Comparison of ENCODE assay signal across 19 cellular contexts in genomic region chr12:65765436-65765813, GRCh38. TPM values are rescaled to one million over a fixed set of nuclear protein-coding genes. Genes with fewer than 3 reads are reported as not detected.
DNase-seq lines count a peak whose midpoint lies in the region; ATAC-seq and TF ChIP-seq lines count a peak whose summit lies in the region.
"Had no signal": no experiment of that assay in that cellular context is flagged by ENCODE, and none has a peak within 500 bp of the region (broad histone marks: within the 10 kb centered on the region; RNA-seq: fewer than 3 reads in every experiment).

No MANE protein-coding gene starts in this region.

- TF ChIP-seq EP300 in gastroesophageal sphincter (IDR thresholded peaks at IDR 0.05) = no peak

- CTCF ChIA-PET in HCT116 (lab: Charles Lee) = no interaction called here

- H3K27ac ChIP-seq in HCT116 (ENCODE audit: low read depth, low read length) = peak overlapping the region; percentile 86
- H3K27ac ChIP-seq in gastroesophageal sphincter = no peak overlapping the region
- H3K27ac ChIP-seq: left lung had no signal

- no peaks in the 10 kb centered on the region for H4K20me1 ChIP-seq in HCT116 (ENCODE audit: insufficient read depth)

- H3K79me2 ChIP-seq in HCT116 (ENCODE audit: insufficient read depth, low read length) = no peaks in the 10 kb centered on the region

- RAD21 ChIA-PET in HCT116 (lab: Charles Lee; ENCODE audit: low non-redundant PET in 1 of 2, low total read pairs in 2 of 2, uncharacterized antibody in 2 of 2, unreplicated experiment in 2 of 2) = interaction anchor here in 1 of 2 experiments (0.8 kb wide), 1 partner anchor 209 kb away, joined by 4 read pairs; no protein-coding TSS in a partner anchor

- POLR2A ChIA-PET in HCT116 (lab: Charles Lee) = interaction anchor here (1.2 to 1.6 kb wide), 3 partner anchors 10 to 59 kb away, joined by 3 read pairs; partner anchors contain the start of gene HMGA2

- H3K4me2 ChIP-seq in HCT116 (ENCODE audit: low read length) = peak overlapping the region; percentile 66
- H3K4me2 ChIP-seq in skeletal muscle satellite cell (ENCODE audit: low read length) = peak overlapping the region; percentile 5

- peak; percentile 76 for ATAC-seq in HCT116
- ATAC-seq in HG03045 (IDR thresholded peaks at IDR 0.05; ENCODE audit: unreplicated experiment) = no peak
- no peak for ATAC-seq in gastroesophageal sphincter
- ATAC-seq: left lung; natural killer cell treated with Interleukin-12 subunit alpha and Interleukin-12 subunit beta and Interleukin-15 and Interleukin-18, amount 100 ng/mL, for 72 hours; right cardiac atrium had no signal

- H3K9ac ChIP-seq in HCT116 (ENCODE audit: low read length) = no peak overlapping the region
- H3K9ac ChIP-seq in adipocyte (ENCODE audit: low read length) = no peak overlapping the region
- H3K9ac ChIP-seq in skeletal muscle satellite cell (ENCODE audit: low read depth, low read length) = no peak overlapping the region

- no TSS peak for BruUV-seq in HCT116 (replicated peaks; lab: Mats Ljungman, UMichigan)

- TF ChIP-seq CTCF in HCT116 (IDR thresholded peaks at IDR 0.05 in 2 of 3, conservative IDR thresholded peaks at IDR 0.05 in 1 of 3; ENCODE audit: borderline replicate concordance in 1 of 3, insufficient read depth in 1 of 3, low read depth in 2 of 3, low read length in 2 of 3) (0 out of 6 replicates have a peak, but pooled peaks of 1 of the 3 experiments have one; percentile 25), fibroblast of pulmonary artery (IDR thresholded peaks at IDR 0.05; ENCODE audit: low read length, missing control alignments) (no peak), gastroesophageal sphincter (IDR thresholded peaks at IDR 0.05) (no peak)

- H3K36me3 ChIP-seq in HCT116 (ENCODE audit: control insufficient read depth in 1 of 2, insufficient read depth in 2 of 2, low read length in 2 of 2) (no peaks in the 10 kb centered on the region), adipocyte (ENCODE audit: control insufficient read depth, insufficient read depth, low read length, severe bottlenecking) (no peaks in the 10 kb centered on the region), skeletal muscle satellite cell (ENCODE audit: insufficient read depth, low read length) (no peaks in the 10 kb centered on the region), gastroesophageal sphincter (no peaks in the 10 kb centered on the region)
- H3K36me3 ChIP-seq: left lung had no signal

- no peaks in the 10 kb centered on the region for H3K9me2 ChIP-seq in HCT116 (ENCODE audit: insufficient read depth)

- WGBS in gastroesophageal sphincter (ENCODE audit: low coverage in 1 of 2), 2 donors = 84 to 92% methylated on average over 2 of the region's 2 CpGs

- TF ChIP-seq POLR2A in HCT116 (IDR thresholded peaks at IDR 0.05; ENCODE audit: borderline replicate concordance, extremely low read depth, insufficient read depth, insufficient read length) (no peak), gastroesophageal sphincter (IDR thresholded peaks at IDR 0.05) (no peak)

- intact Hi-C loops in HCT116 (cut with micrococcal nuclease) = no loop called here

- DNase-seq in HCT116 (ENCODE audit: low read depth, low spot score) (peak; percentile 71), adipocyte (ENCODE audit: low read depth) (peak; percentile 31), fibroblast of pulmonary artery (ENCODE audit: low read depth) (peak; percentile 80), OCI-M2 (lab: John Stamatoyannopoulos, UW; ENCODE audit: unreplicated experiment) (no peak)
- DNase-seq: activated CD4-positive, alpha-beta memory T cell treated with anti-CD3 and anti-CD28 coated beads for 36 hours; amygdala; CD8-positive, alpha-beta memory T cell; effector memory CD4-positive, alpha-beta T cell; GDM1; left lung; NCI-H2029; NCI-H82; right cardiac atrium; SHP77; stimulated activated CD4-positive, alpha-beta T cell treated with anti-CD3 and anti-CD28 coated beads, Interleukin-4, amount 100 ng/mL, for 1 hour had no signal

- H3K4me3 ChIP-seq in HCT116 (replicated peaks in 1 of 2; ENCODE audit: low read depth in 1 of 2, low read length in 2 of 2) = peak overlapping the region in 1 of 2 experiments; percentile 11; a peak in 2 of 4 replicates
- no peak overlapping the region for H3K4me3 ChIP-seq in adipocyte (ENCODE audit: low read length)
- peak overlapping the region; percentile 17 for H3K4me3 ChIP-seq in fibroblast of pulmonary artery (replicated peaks; ENCODE audit: low read depth, low read length)
- no peak overlapping the region for H3K4me3 ChIP-seq in skeletal muscle satellite cell (ENCODE audit: low read length)
- no peak overlapping the region for H3K4me3 ChIP-seq in gastroesophageal sphincter
- H3K4me3 ChIP-seq: left lung had no signal

- TF ChIP-seq RAD21 in HCT116 (IDR thresholded peaks at IDR 0.05; ENCODE audit: low read depth) = no peak

- H3K4me1 ChIP-seq in HCT116 (ENCODE audit: control insufficient read depth in 1 of 2, insufficient read depth in 2 of 2, low read length in 2 of 2) = peaks cover 41 to 56% of the 10 kb centered on the region in 2 experiments
- H3K4me1 ChIP-seq in adipocyte (ENCODE audit: control insufficient read depth, insufficient read depth, low read length) = peaks cover 9% of the 10 kb centered on the region
- peaks cover 9% of the 10 kb centered on the region for H3K4me1 ChIP-seq in skeletal muscle satellite cell (ENCODE audit: control insufficient read depth, insufficient read depth, low read length)
- H3K4me1 ChIP-seq in gastroesophageal sphincter = no peaks in the 10 kb centered on the region
- H3K4me1 ChIP-seq: left lung had no signal

- no peaks in the 10 kb centered on the region for H3K9me3 ChIP-seq in HCT116 (ENCODE audit: control insufficient read depth in 1 of 2, insufficient read depth in 1 of 2, low read depth in 1 of 2, low read length in 2 of 2)
- no peaks in the 10 kb centered on the region for H3K9me3 ChIP-seq in adipocyte (ENCODE audit: control insufficient read depth, low read length)
- no peaks in the 10 kb centered on the region for H3K9me3 ChIP-seq in skeletal muscle satellite cell (replicated peaks; ENCODE audit: low read length)
- no peaks in the 10 kb centered on the region for H3K9me3 ChIP-seq in gastroesophageal sphincter
- H3K9me3 ChIP-seq: left lung had no signal

- H2AFZ ChIP-seq in HCT116 (ENCODE audit: low read depth, low read length, poor library complexity, severe bottlenecking) = peak overlapping the region; percentile 64

- no peaks in the 10 kb centered on the region for H3K27me3 ChIP-seq in HCT116 (ENCODE audit: insufficient read depth, low read length)
- H3K27me3 ChIP-seq in adipocyte (replicated peaks; ENCODE audit: control insufficient read depth, insufficient read depth, low read length) = no peaks in the 10 kb centered on the region
- no peaks in the 10 kb centered on the region for H3K27me3 ChIP-seq in skeletal muscle satellite cell (ENCODE audit: control insufficient read depth, insufficient read depth, low read length)
- H3K27me3 ChIP-seq in gastroesophageal sphincter = peaks cover 7% of the 10 kb centered on the region

TF ChIP-seq in HCT116, 20 proteins besides CTCF, POLR2A, EP300 and RAD21 (continues in another document):
- no peak for TF ChIP-seq MAX (IDR thresholded peaks at IDR 0.05)
- TF ChIP-seq ATF3 (IDR thresholded peaks at IDR 0.05) = no peak
- no peak for TF ChIP-seq EZH2 (IDR thresholded peaks at IDR 0.05)
- TF ChIP-seq EGR1 (IDR thresholded peaks at IDR 0.05; ENCODE audit: low read depth) = no peak
- no peak for TF ChIP-seq POLR2AphosphoS5 (IDR thresholded peaks at IDR 0.05; ENCODE audit: low read depth, low read length)
- 0 out of 2 replicates have a peak, but pooled peaks have one; percentile 16 for TF ChIP-seq SIN3A (IDR thresholded peaks at IDR 0.05; ENCODE audit: low read depth)
- TF ChIP-seq EZH2phosphoT487 (IDR thresholded peaks at IDR 0.05; ENCODE audit: borderline replicate concordance) = no peak
- TF ChIP-seq CBX3 (IDR thresholded peaks at IDR 0.05; ENCODE audit: low read depth) = no peak
- no peak for TF ChIP-seq ZNF274 (IDR thresholded peaks at IDR 0.05; ENCODE audit: low read depth, low read length)
- no peak for TF ChIP-seq YY1 (IDR thresholded peaks at IDR 0.05; ENCODE audit: extremely low read depth, insufficient replicate concordance, low read depth, low read length)
- peak; percentile 52; the same call in 1 of the 2 replicates for TF ChIP-seq SP1 (IDR thresholded peaks at IDR 0.05; ENCODE audit: low read depth)
- TF ChIP-seq SRF (IDR thresholded peaks at IDR 0.05; ENCODE audit: low read depth) = no peak
- TF ChIP-seq CEBPB (IDR thresholded peaks at IDR 0.05; ENCODE audit: low read depth) = peak; percentile 49; the same call in 1 of the 2 replicates

RNA-seq across cellular contexts. Expression of gene HMGA2, which starts 58.9 kb away (rescaled TPM):
- 215 TPM for total RNA-seq in HCT116 (2021; ENCODE audit: unreplicated experiment)
- 53.9 and 72.1 TPM in 2 replicates for polyA plus RNA-seq in HCT116 (2012)
- total RNA-seq in skeletal muscle satellite cell (2012; rRNA removed) = 73.0 and 91.0 TPM in 2 replicates
- total RNA-seq in gastroesophageal sphincter = under 1 TPM; 0.02 to 0.16 (median 0.14) TPM
- total RNA-seq: activated CD4-positive, alpha-beta memory T cell treated with anti-CD3 and anti-CD28 coated beads for 36 hours; CD8-positive, alpha-beta memory T cell; natural killer cell treated with Interleukin-12 subunit alpha and Interleukin-12 subunit beta and Interleukin-15 and Interleukin-18, amount 100 ng/mL, for 72 hours; right cardiac atrium had no signal
- polyA plus RNA-seq: CD8-positive, alpha-beta memory T cell had no signal

Comparison
In these comparisons a context has a peak if more than half of its experiments do, and no peak if none do; other contexts are left out.
1. RNA of gene HMGA2, which starts 58.9 kb away (total RNA-seq): 215 TPM in HCT116 (single experiment); 0.02 to 0.16 TPM in gastroesophageal sphincter; every median in the first group is over 100 times any median in the second.